ENCODE assay signal across 20 cellular contexts in genomic region chr4:4533461-4534169, GRCh38. TPM values are rescaled to one million over a fixed set of nuclear protein-coding genes. Genes with fewer than 3 reads are reported as not detected.
DNase-seq lines count a peak whose midpoint lies in the region; ATAC-seq, FAIRE-seq and TF ChIP-seq lines count a peak whose summit lies in the region.
"Had no signal": no experiment of that assay in that cellular context is flagged by ENCODE, and none has a peak within 500 bp of the region (broad histone marks: within the 10 kb centered on the region; RNA-seq: fewer than 3 reads in every experiment).

No MANE protein-coding gene starts in this region.

- no peaks in the 10 kb centered on the region for H3K27me3 ChIP-seq in left ventricle myocardium inferior (ENCODE audit: low read depth)
- H3K27me3 ChIP-seq: SJSA1 had no signal

- peaks cover 6% of the 10 kb centered on the region for H3K36me3 ChIP-seq in left ventricle myocardium inferior

- FAIRE-seq in GM12891 (lab: Jason Lieb, UNC): peak; percentile 52

- TF ChIP-seq POLR2A in GM12891 (IDR thresholded peaks at IDR 0.05; ENCODE audit: low read depth, low read length): no peak

- H3K27ac ChIP-seq in left ventricle myocardium inferior (replicated peaks): no peak overlapping the region
- H3K27ac ChIP-seq: SJSA1 had no signal

- H3K9me3 ChIP-seq in left ventricle myocardium inferior (replicated peaks): no peaks in the 10 kb centered on the region
- H3K9me3 ChIP-seq: Caco-2, SJSA1 had no signal

- H3K4me3 ChIP-seq in epithelial cell of esophagus (ENCODE audit: low read length) (no peak overlapping the region), left ventricle myocardium inferior (no peak overlapping the region)
- H3K4me3 ChIP-seq: SJSA1 had no signal

- ATAC-seq in sciatic nerve: no peak
- ATAC-seq: PC-3 had no signal

- peaks cover 25% of the 10 kb centered on the region for H3K4me1 ChIP-seq in left ventricle myocardium inferior
- H3K4me1 ChIP-seq: Caco-2, SJSA1 had no signal

- TF ChIP-seq CTCF in epithelial cell of esophagus (IDR thresholded peaks at IDR 0.05; ENCODE audit: insufficient read depth, low read depth, low read length, missing control alignments) (no peak), left ventricle myocardium inferior (IDR thresholded peaks at IDR 0.05; ENCODE audit: borderline replicate concordance) (no peak)

- DNase-seq in GM12891 (ENCODE audit: insufficient read length, low spot score) (no peak), MV-4-11 (lab: John Stamatoyannopoulos, UW) (peak; percentile 13), epithelial cell of esophagus (ENCODE audit: low read depth) (peak; percentile 4), renal cortical epithelial cell (ENCODE audit: low read depth) (peak; percentile 92), sciatic nerve (ENCODE audit: low spot score) (no peak), NCI-H748 (lab: John Stamatoyannopoulos, UW; ENCODE audit: unreplicated experiment) (no peak), left ventricle myocardium inferior (no peak)
- DNase-seq: CD4-positive, CD25-positive, alpha-beta regulatory T cell; EL; GOT3; Kasumi-1; NCI-H1417 treated with DMSO at 0.1 percent for 48 hours; NCI-H1930; NCI-H2171; NCI-H446 treated with DMSO at 0.1 percent for 48 hours; NCI-H748 treated with DMSO at 0.1 percent for 48 hours; PC-3; SW 1271 had no signal

- intact Hi-C loops in sciatic nerve (cut with DNase I): no loop called here
- intact Hi-C loops in left ventricle myocardium inferior (cut with micrococcal nuclease): no loop called here

TF ChIP-seq in GM12891, 5 proteins besides CTCF, POLR2A, EP300 and RAD21:
- no peak for TF ChIP-seq POU2F2 (IDR thresholded peaks at IDR 0.05; ENCODE audit: low read depth, low read length)
- TF ChIP-seq SPI1 (IDR thresholded peaks at IDR 0.05; ENCODE audit: low read depth, low read length): peak; percentile 83
TF ChIP-seq in GM12891: peak in this region for 1.

RNA-seq across cellular contexts. Expression of gene STX18, which starts 8.2 kb away (rescaled TPM):
- 18.9 TPM for polyA plus RNA-seq in GM12891 (2012; ENCODE audit: low read depth, missing spikeins)
- total RNA-seq in renal cortical epithelial cell (27.6 and 31.9 TPM in 2 replicates), sciatic nerve (23.5 TPM), left ventricle myocardium inferior (17.3 TPM)

Comparison
In these comparisons a context has a peak if more than half of its experiments do, and no peak if none do; other contexts are left out.
1. DNase-seq: peak in MV-4-11 (single experiment), epithelial cell of esophagus (single experiment) and renal cortical epithelial cell (single experiment); none in GM12891 (single experiment), sciatic nerve (single experiment), NCI-H748 (single experiment) and left ventricle myocardium inferior (single experiment).